Comparison of ENCODE assay signal across 20 cellular contexts in the genomic region with DNA sequence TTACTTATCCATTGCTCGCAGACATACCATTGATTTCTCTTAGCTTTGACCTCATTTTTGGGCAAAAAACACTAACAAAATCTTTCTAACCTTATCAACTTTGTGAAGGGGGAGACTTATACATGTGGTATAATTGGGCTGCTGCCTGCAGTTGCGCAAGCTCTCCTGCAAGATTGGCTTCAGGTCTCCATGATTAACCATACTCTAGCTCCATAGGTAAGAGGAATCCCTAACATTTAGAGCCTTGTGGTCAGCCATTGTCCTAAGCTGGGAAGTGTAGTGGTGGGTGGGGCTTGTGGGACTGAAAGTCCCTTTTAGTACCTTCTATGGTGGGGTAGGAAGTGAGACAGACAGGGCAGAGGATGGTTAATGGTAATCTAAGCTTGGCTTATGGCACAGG.
A peak's percentile ranks its signal among the peaks of the same experiment; 100 is the strongest.
DNase-seq lines count a peak whose midpoint lies in the region; ATAC-seq, FAIRE-seq and TF ChIP-seq lines count a peak whose summit lies in the region.
"Had no signal": no experiment of that assay in that cellular context is flagged by ENCODE, and none has a peak within 500 bp of the region (broad histone marks: within the 10 kb centered on the region; RNA-seq: fewer than 3 reads in every experiment).

No MANE protein-coding gene starts in this region.

- DNase-seq in K562 (ENCODE audit: extremely low read depth in 1 of 4, low spot score in 3 of 4): no peak
- DNase-seq in mesenchymal stem cell: no peak
- no peak for DNase-seq in SK-N-SH
- DNase-seq in cerebellar cortex (ENCODE audit: low spot score): no peak
- DNase-seq: EL, GF-D8, HFFc6, NCI-H1694 treated with DMSO at 0.1 percent for 48 hours, NCI-H2081 treated with DMSO at 0.1 percent for 48 hours, NCI-H2171 treated with DMSO at 0.1 percent for 48 hours, NCI-H524 treated with DMSO at 0.1 percent for 48 hours, NCI-H82, Right ventricle myocardium superior had no signal

- no peak for FAIRE-seq in K562 (lab: Jason Lieb, UNC)
- FAIRE-seq: A549, D721Med, GM19239 had no signal

- H3K23ac ChIP-seq in mesenchymal stem cell (ENCODE audit: low read length in 2 of 2): no peak overlapping the region

- no peak for TF ChIP-seq EP300 in K562 (IDR thresholded peaks at IDR 0.05; ENCODE audit: low read length)
- no peak for TF ChIP-seq EP300 in SK-N-SH (IDR thresholded peaks at IDR 0.05; ENCODE audit: borderline replicate concordance in 1 of 2, low read depth in 1 of 2, low read length in 1 of 2)

- no peak overlapping the region for H3K4me3 ChIP-seq in BLaER1 treated with 17β-estradiol and CSF1 and Interleukin-3, amounts not matched to agents 10 nM and 100 nM
- no peak overlapping the region for H3K4me3 ChIP-seq in HEK293 (ENCODE audit: low read depth, low read length)
- H3K4me3 ChIP-seq in K562: no peak overlapping the region
- no peak overlapping the region for H3K4me3 ChIP-seq in mesenchymal stem cell (ENCODE audit: insufficient read depth in 1 of 2, low read depth in 1 of 2, low read length in 2 of 2)
- no peak overlapping the region for H3K4me3 ChIP-seq in SK-N-SH (ENCODE audit: low read depth in 2 of 2, low read length in 1 of 2)
- H3K4me3 ChIP-seq: A549 had no signal

- TF ChIP-seq CTCF in HEK293 (tag by site-specific recombination; IDR thresholded peaks at IDR 0.05): no peak
- no peak for TF ChIP-seq CTCF in K562 (IDR thresholded peaks at IDR 0.05 in 2 of 3, conservative IDR thresholded peaks at IDR 0.05 in 1 of 3; ENCODE audit: insufficient read depth in 2 of 3, low read depth in 1 of 3, low read length in 3 of 3)
- TF ChIP-seq CTCF in SK-N-SH (IDR thresholded peaks at IDR 0.05): no peak

- H3K4me2 ChIP-seq in BLaER1 treated with 17β-estradiol and CSF1 and Interleukin-3, amounts not matched to agents 10 nM and 100 nM: peak overlapping the region in 7 of 11 experiments; percentile 6 to 57 (median 34); a peak in 9 of 22 replicates
- H3K4me2 ChIP-seq in K562 (ENCODE audit: insufficient read depth, low read length) (no peak overlapping the region), mesenchymal stem cell (ENCODE audit: low read length, poor library complexity, severe bottlenecking) (no peak overlapping the region), SK-N-SH (no peak overlapping the region)
- H3K4me2 ChIP-seq: A549, KMS-11 had no signal

- H3K4me1 ChIP-seq in BLaER1 treated with 17β-estradiol and CSF1 and Interleukin-3, amounts not matched to agents 10 nM and 100 nM: peaks cover 19 to 47% (median 35%) of the 10 kb centered on the region in 10 experiments
- H3K4me1 ChIP-seq in HEK293 (ENCODE audit: control insufficient read depth, insufficient read depth, low read length): no peaks in the 10 kb centered on the region
- no peaks in the 10 kb centered on the region for H3K4me1 ChIP-seq in K562 (replicated peaks in 1 of 2; ENCODE audit: control insufficient read depth in 2 of 2, insufficient read depth in 2 of 2, low read length in 2 of 2)
- no peaks in the 10 kb centered on the region for H3K4me1 ChIP-seq in mesenchymal stem cell (ENCODE audit: control insufficient read depth, insufficient read depth, low read depth, low read length)
- no peaks in the 10 kb centered on the region; a peak in 2 of 4 replicates for H3K4me1 ChIP-seq in SK-N-SH (ENCODE audit: control insufficient read depth in 1 of 2, insufficient read depth in 2 of 2, low read depth in 1 of 2, low read length in 1 of 2)

- no peak overlapping the region for H3K9ac ChIP-seq in BLaER1 treated with 17β-estradiol and CSF1 and Interleukin-3, amounts not matched to agents 10 nM and 100 nM
- no peak overlapping the region for H3K9ac ChIP-seq in K562 (ENCODE audit: insufficient read depth in 1 of 2, low read depth in 2 of 2, low read length in 2 of 2)
- no peak overlapping the region for H3K9ac ChIP-seq in mesenchymal stem cell (ENCODE audit: low read length)
- H3K9ac ChIP-seq in SK-N-SH: no peak overlapping the region
- H3K9ac ChIP-seq: KMS-11 had no signal

- H4K8ac ChIP-seq in mesenchymal stem cell (ENCODE audit: low read length): no peak overlapping the region

- H2BK12ac ChIP-seq in mesenchymal stem cell (ENCODE audit: low read length in 2 of 2): peak overlapping the region in 1 of 2 experiments; percentile 72

- ATAC-seq in K562 (no peak), HG02840 (IDR thresholded peaks at IDR 0.05; ENCODE audit: low FRiP score, unreplicated experiment) (no peak)
- ATAC-seq: A549 had no signal

- WGBS in K562 (ENCODE audit: insufficient coverage, low coverage, missing lambda C conversion rate): 9% methylated on average over 2 of the region's 2 CpGs
- no CpG with 5 or more reads among the region's 2 CpGs for whole genome bisulfite sequencing in mesenchymal stem cell
- 84% methylated on average over 2 of the region's 2 CpGs for WGBS in SK-N-SH (ENCODE audit: low lambda C conversion rate)

- H3K9me1 ChIP-seq in K562 (ENCODE audit: control insufficient read depth, insufficient read depth, low read length): no peaks in the 10 kb centered on the region

- H3K4ac ChIP-seq in mesenchymal stem cell (ENCODE audit: low read depth in 1 of 2, low read length in 2 of 2): no peak overlapping the region

- CTCF ChIA-PET in HEK293 (lab: Yijun Ruan, JAX) (no interaction called here), K562 (lab: Yijun Ruan, JAX; ENCODE audit: low intra/inter-chr PET ratio) (no interaction called here), SK-N-SH (lab: Yijun Ruan, JAX) (interaction anchor here (1.1 to 3.4 kb wide), 2 partner anchors 9 to 13 kb away, joined by 3 to 17 read pairs; no protein-coding TSS in a partner anchor)

- no TSS peak for BruUV-seq in K562 (replicated peaks; lab: Mats Ljungman, UMichigan)

- no peaks in the 10 kb centered on the region for H3F3A ChIP-seq in SK-N-SH (replicated peaks; ENCODE audit: insufficient read depth)

- in situ Hi-C loops in K562 (cut with MboI): no loop called here

- H2BK5ac ChIP-seq in mesenchymal stem cell (ENCODE audit: low read depth, low read length, poor library complexity, severe bottlenecking): no peak overlapping the region

- no peak overlapping the region for H4K91ac ChIP-seq in mesenchymal stem cell (ENCODE audit: low read length)

- H2AFZ ChIP-seq in K562 (ENCODE audit: low read depth, low read length): no peak overlapping the region
- H2AFZ ChIP-seq in mesenchymal stem cell (ENCODE audit: low read depth, low read length): peak overlapping the region; percentile 42
- no peak overlapping the region for H2AFZ ChIP-seq in SK-N-SH (ENCODE audit: low read depth)

- no peaks in the 10 kb centered on the region for H3K79me1 ChIP-seq in mesenchymal stem cell (replicated peaks; ENCODE audit: low read length, poor library complexity, severe bottlenecking)

- H3K14ac ChIP-seq in mesenchymal stem cell (ENCODE audit: low read length in 2 of 2): no peak overlapping the region

- no peaks in the 10 kb centered on the region for H3K79me2 ChIP-seq in K562 (ENCODE audit: control insufficient read depth, insufficient read depth, low read length)
- no peaks in the 10 kb centered on the region for H3K79me2 ChIP-seq in SK-N-SH (ENCODE audit: insufficient read depth)

- H3K27me3 ChIP-seq in BLaER1 treated with 17β-estradiol and CSF1 and Interleukin-3, amounts not matched to agents 10 nM and 100 nM: peaks cover 0 to 10% (median 0%) of the 10 kb centered on the region in 11 experiments; a peak in 3 of 22 replicates
- H3K27me3 ChIP-seq in K562 (ENCODE audit: control insufficient read depth in 2 of 2, insufficient read depth in 2 of 2, low read length in 2 of 2) (no peaks in the 10 kb centered on the region; a peak in 1 of 5 replicates), mesenchymal stem cell (ENCODE audit: control insufficient read depth in 1 of 2, insufficient read depth in 1 of 2, low read length in 2 of 2) (no peaks in the 10 kb centered on the region), SK-N-SH (ENCODE audit: insufficient read depth) (no peaks in the 10 kb centered on the region)

- TF ChIP-seq RAD21 in K562 (CRISPR knock-in tag; conservative IDR thresholded peaks at IDR 0.05 in 1 of 2, IDR thresholded peaks at IDR 0.05 in 1 of 2) (no peak), SK-N-SH (IDR thresholded peaks at IDR 0.05; ENCODE audit: low read length) (no peak)

- no peak overlapping the region for H2BK120ac ChIP-seq in mesenchymal stem cell (ENCODE audit: low read depth, low read length)

- no peaks in the 10 kb centered on the region for H3K9me2 ChIP-seq in SK-N-SH

- peak overlapping the region in 1 of 2 experiments; percentile 12 for H3K18ac ChIP-seq in mesenchymal stem cell (ENCODE audit: low read depth in 1 of 2, low read length in 2 of 2)

- no peak overlapping the region for H2AK5ac ChIP-seq in mesenchymal stem cell (ENCODE audit: low read length, severe bottlenecking)

- H4K20me1 ChIP-seq in BLaER1 treated with 17β-estradiol and CSF1 and Interleukin-3, amounts not matched to agents 10 nM and 100 nM: no peaks in the 10 kb centered on the region
- H4K20me1 ChIP-seq in K562 (replicated peaks; ENCODE audit: control insufficient read depth, insufficient read depth, low read length) (no peaks in the 10 kb centered on the region), SK-N-SH (ENCODE audit: insufficient read depth) (no peaks in the 10 kb centered on the region)

- no peaks in the 10 kb centered on the region for H3K9me3 ChIP-seq in BLaER1 treated with 17β-estradiol and CSF1 and Interleukin-3, amounts not matched to agents 10 nM and 100 nM (replicated peaks in 1 of 11)
- H3K9me3 ChIP-seq in HEK293 (ENCODE audit: control insufficient read depth, insufficient read depth, low read depth, low read length) (no peaks in the 10 kb centered on the region), K562 (replicated peaks; ENCODE audit: control insufficient read depth, insufficient read depth, low read depth, low read length) (no peaks in the 10 kb centered on the region), mesenchymal stem cell (ENCODE audit: control insufficient read depth, low read length) (no peaks in the 10 kb centered on the region), SK-N-SH (no peaks in the 10 kb centered on the region)
- H3K9me3 ChIP-seq: A549 had no signal

- H3K36me3 ChIP-seq in BLaER1 treated with 17β-estradiol and CSF1 and Interleukin-3, amounts not matched to agents 10 nM and 100 nM: no peaks in the 10 kb centered on the region
- no peaks in the 10 kb centered on the region for H3K36me3 ChIP-seq in HEK293 (ENCODE audit: control insufficient read depth in 2 of 2, insufficient read depth in 1 of 2, low read length in 2 of 2)
- no peaks in the 10 kb centered on the region for H3K36me3 ChIP-seq in K562 (ENCODE audit: control insufficient read depth, insufficient read depth, low read length)
- H3K36me3 ChIP-seq in mesenchymal stem cell (ENCODE audit: control insufficient read depth in 1 of 2, insufficient read depth in 2 of 2, low read depth in 1 of 2, low read length in 2 of 2): no peaks in the 10 kb centered on the region
- no peaks in the 10 kb centered on the region for H3K36me3 ChIP-seq in SK-N-SH (replicated peaks in 1 of 2; ENCODE audit: control insufficient read depth in 1 of 2, insufficient read depth in 2 of 2, low read length in 1 of 2)

- TF ChIP-seq POLR2A in K562 (conservative IDR thresholded peaks at IDR 0.05): no peak

- POLR2A ChIA-PET in HEK293 (lab: Yijun Ruan, JAX): no interaction called here
- POLR2A ChIA-PET in K562 (lab: Yijun Ruan, JAX): interaction anchor here (0.6 to 1.7 kb wide), 4 partner anchors 11 to 241 kb away, joined by 3 to 6 read pairs (median 4); no protein-coding TSS in a partner anchor
- POLR2A ChIA-PET in SK-N-SH (lab: Yijun Ruan, JAX): no interaction called here

- H3K27ac ChIP-seq in BLaER1 treated with 17β-estradiol and CSF1 and Interleukin-3, amounts not matched to agents 10 nM and 100 nM: peak overlapping the region in 6 of 11 experiments; percentile 0 to 22 (median 10); a peak in 4 of 22 replicates
- no peak overlapping the region for H3K27ac ChIP-seq in HEK293 (ENCODE audit: extremely low read depth, low read depth, low read length)
- H3K27ac ChIP-seq in K562 (ENCODE audit: extremely low read depth, low read depth, low read length): no peak overlapping the region
- no peak overlapping the region for H3K27ac ChIP-seq in mesenchymal stem cell (ENCODE audit: low read length, poor library complexity, severe bottlenecking)
- H3K27ac ChIP-seq in SK-N-SH (ENCODE audit: low read depth in 2 of 2, low read length in 1 of 2): no peak overlapping the region
- H3K27ac ChIP-seq: A549, KMS-11 had no signal

- intact Hi-C loops in K562 (cut with micrococcal nuclease): no loop called here

- no peak overlapping the region for H2BK15ac ChIP-seq in mesenchymal stem cell (ENCODE audit: low read depth, poor library complexity, severe bottlenecking)

Comparison
In these comparisons a context has a peak if more than half of its experiments do, and no peak if none do; other contexts are left out.
1. H3K27ac ChIP-seq: peak in BLaER1 treated with 17β-estradiol and CSF1 and Interleukin-3, amounts not matched to agents 10 nM and 100 nM (6 of 11); none in HEK293 (single experiment), K562 (single experiment), mesenchymal stem cell (single experiment) and SK-N-SH (0 of 2).
2. H3K4me2 ChIP-seq: peak in BLaER1 treated with 17β-estradiol and CSF1 and Interleukin-3, amounts not matched to agents 10 nM and 100 nM (7 of 11); none in K562 (single experiment), mesenchymal stem cell (single experiment) and SK-N-SH (single experiment).